15 cellular contexts compared by ENCODE assay signal in the genomic region with DNA sequence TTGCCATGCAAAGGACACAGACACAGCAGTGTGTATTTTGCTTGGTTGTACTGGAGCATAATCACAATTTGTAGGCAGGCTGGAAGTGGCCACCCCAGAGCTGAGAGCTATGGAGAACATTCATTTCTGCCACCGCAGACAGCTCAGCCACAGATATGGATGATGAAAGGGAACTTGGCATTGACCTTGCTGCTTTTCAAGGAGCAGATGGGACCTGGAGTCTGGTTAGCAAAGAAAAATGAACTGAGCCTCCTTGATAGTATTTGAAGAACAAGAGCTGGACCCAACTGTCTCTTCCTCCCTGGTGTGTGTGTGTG.
DNase-seq lines count a peak whose midpoint lies in the region; ATAC-seq and TF ChIP-seq lines count a peak whose summit lies in the region.
"Had no signal": no experiment of that assay in that cellular context is flagged by ENCODE, and none has a peak within 500 bp of the region (broad histone marks: within the 10 kb centered on the region; RNA-seq: fewer than 3 reads in every experiment).

No MANE protein-coding gene starts in this region.

- no peak for TF ChIP-seq CTCF in cardiac muscle cell (IDR thresholded peaks at IDR 0.05; ENCODE audit: low read depth, low read length)
- no peak for TF ChIP-seq CTCF in OCI-LY3 (IDR thresholded peaks at IDR 0.05; ENCODE audit: low read depth, low read length)

- H3K27me3 Mint-ChIP-seq in stimulated activated naive B cell treated with anti-CD40 and anti-IgM and Interleukin-4, amounts not matched to agents 10 μg/mL and 1 μg/mL and 100 μg/mL, for 72 hours: no peaks in the 10 kb centered on the region

- no peaks in the 10 kb centered on the region for H3K27me3 ChIP-seq in cardiac muscle cell
- H3K27me3 ChIP-seq in OCI-LY3 (ENCODE audit: low read depth, low read length): no peaks in the 10 kb centered on the region
- H3K27me3 ChIP-seq in iPS-18a (ENCODE audit: control insufficient read depth, insufficient read depth, low read length): no peaks in the 10 kb centered on the region

- H3K79me2 ChIP-seq in OCI-LY3 (ENCODE audit: low read length): no peaks in the 10 kb centered on the region

- H3K4me1 ChIP-seq in cardiac muscle cell (ENCODE audit: low read depth) (peaks cover 11% of the 10 kb centered on the region), OCI-LY3 (ENCODE audit: low read length) (peaks cover 45% of the 10 kb centered on the region), iPS-18a (ENCODE audit: control insufficient read depth, low read depth, low read length) (peaks cover 13% of the 10 kb centered on the region)
- H3K4me1 ChIP-seq: A549 had no signal

- H3K36me3 ChIP-seq in cardiac muscle cell (no peaks in the 10 kb centered on the region), OCI-LY3 (replicated peaks; ENCODE audit: low read depth, low read length) (peaks cover 9% of the 10 kb centered on the region), iPS-18a (ENCODE audit: control insufficient read depth, low read depth, low read length) (no peaks in the 10 kb centered on the region)

- H3K4me3 ChIP-seq in cardiac muscle cell: no peak overlapping the region
- no peak overlapping the region; the same call in 1 of the 2 replicates for H3K4me3 ChIP-seq in OCI-LY3 (ENCODE audit: low read length)
- H3K4me3 ChIP-seq in iPS-18a (ENCODE audit: low read length): no peak overlapping the region
- H3K4me3 ChIP-seq: A549, GM23248, K562, PC-9 had no signal

- peak; percentile 14 to 25 for DNase-seq in cardiac muscle cell (ENCODE audit: low read depth in 1 of 2, low spot score in 1 of 2)
- no peak for DNase-seq in left cardiac atrium
- DNase-seq in stimulated activated naive B cell treated with anti-CD40 and anti-IgM and Interleukin-4, amounts not matched to agents 10 μg/mL and 1 μg/mL and 100 μg/mL, for 72 hours: no peak
- DNase-seq in middle frontal gyrus (ENCODE audit: extremely low spot score, low spot score): no peak
- no peak for DNase-seq in NCI-H524 treated with DMSO at 0.1 percent for 48 hours (lab: John Stamatoyannopoulos, UW)
- DNase-seq: GM23248, NCI-H187 treated with DMSO at 0.1 percent for 48 hours, NCI-H748 treated with DMSO at 0.1 percent for 48 hours, PC-9 had no signal

- no peak overlapping the region for H2AFZ ChIP-seq in OCI-LY3 (ENCODE audit: low read depth, low read length)
- H2AFZ ChIP-seq: GM23248, PC-9 had no signal

- H3K4me2 ChIP-seq in OCI-LY3 (ENCODE audit: low read length): peak overlapping the region; percentile 38
- H3K4me2 ChIP-seq: A549, PC-9 had no signal

- H3K27ac Mint-ChIP-seq in stimulated activated naive B cell treated with anti-CD40 and anti-IgM and Interleukin-4, amounts not matched to agents 10 μg/mL and 1 μg/mL and 100 μg/mL, for 72 hours: peak overlapping the region; percentile 15

- H3K9me3 Mint-ChIP-seq in stimulated activated naive B cell treated with anti-CD40 and anti-IgM and Interleukin-4, amounts not matched to agents 10 μg/mL and 1 μg/mL and 100 μg/mL, for 72 hours: peaks cover 12% of the 10 kb centered on the region in 2 donors

- H3K9ac ChIP-seq in OCI-LY3 (ENCODE audit: low read length) (peak overlapping the region; percentile 4; the same call in 1 of the 2 replicates), iPS-18a (ENCODE audit: low read length) (no peak overlapping the region)
- H3K9ac ChIP-seq: GM23248 had no signal

- H3K4me1 Mint-ChIP-seq in stimulated activated naive B cell treated with anti-CD40 and anti-IgM and Interleukin-4, amounts not matched to agents 10 μg/mL and 1 μg/mL and 100 μg/mL, for 72 hours: peaks cover 13 to 18% of the 10 kb centered on the region in 2 donors

- no peaks in the 10 kb centered on the region for H3K9me3 ChIP-seq in cardiac muscle cell (ENCODE audit: low read depth)
- H3K9me3 ChIP-seq in OCI-LY3 (ENCODE audit: insufficient read depth, low read length): peaks cover 7% of the 10 kb centered on the region; the same call in 1 of the 2 replicates
- peaks cover 3% of the 10 kb centered on the region for H3K9me3 ChIP-seq in iPS-18a (ENCODE audit: control insufficient read depth, low read depth, low read length)
- H3K9me3 ChIP-seq: A549 had no signal

- intact Hi-C loops in left cardiac atrium (cut with DNase I): no loop called here

- H3K36me3 Mint-ChIP-seq in stimulated activated naive B cell treated with anti-CD40 and anti-IgM and Interleukin-4, amounts not matched to agents 10 μg/mL and 1 μg/mL and 100 μg/mL, for 72 hours: no peaks in the 10 kb centered on the region

- H3K4me3 Mint-ChIP-seq in stimulated activated naive B cell treated with anti-CD40 and anti-IgM and Interleukin-4, amounts not matched to agents 10 μg/mL and 1 μg/mL and 100 μg/mL, for 72 hours: no peak overlapping the region

- no peaks in the 10 kb centered on the region for H4K20me1 ChIP-seq in OCI-LY3 (ENCODE audit: insufficient read depth, low read length)

- H3K27ac ChIP-seq in cardiac muscle cell (peak overlapping the region; percentile 51), OCI-LY3 (ENCODE audit: low read length) (peak overlapping the region; percentile 51), iPS-18a (ENCODE audit: low read length) (peak overlapping the region; percentile 26)
- H3K27ac ChIP-seq: A549, C4-2B, GM23248, PC-9 had no signal

- ATAC-seq in left cardiac atrium (no peak), GM21723 (IDR thresholded peaks at IDR 0.05; ENCODE audit: unreplicated experiment) (no peak)
- ATAC-seq in stimulated activated naive B cell treated with anti-CD40 and anti-IgM and Interleukin-4, amounts not matched to agents 10 μg/mL and 1 μg/mL and 100 μg/mL, for 72 hours (replicated peaks): no peak
- ATAC-seq: A549, K562 had no signal

Comparison
In these comparisons a context has a peak if more than half of its experiments do, and no peak if none do; other contexts are left out.
1. DNase-seq: peak in cardiac muscle cell (2 of 2); none in left cardiac atrium (single experiment), stimulated activated naive B cell treated with anti-CD40 and anti-IgM and Interleukin-4, amounts not matched to agents 10 μg/mL and 1 μg/mL and 100 μg/mL, for 72 hours (single experiment), middle frontal gyrus (single experiment) and NCI-H524 treated with DMSO at 0.1 percent for 48 hours (single experiment).
2. Peak in every context shown above with its lines, with median percentiles within 50 percentile points of each other: H3K27ac ChIP-seq.